ENCODE assay signal across 17 cellular contexts in the genomic region with DNA sequence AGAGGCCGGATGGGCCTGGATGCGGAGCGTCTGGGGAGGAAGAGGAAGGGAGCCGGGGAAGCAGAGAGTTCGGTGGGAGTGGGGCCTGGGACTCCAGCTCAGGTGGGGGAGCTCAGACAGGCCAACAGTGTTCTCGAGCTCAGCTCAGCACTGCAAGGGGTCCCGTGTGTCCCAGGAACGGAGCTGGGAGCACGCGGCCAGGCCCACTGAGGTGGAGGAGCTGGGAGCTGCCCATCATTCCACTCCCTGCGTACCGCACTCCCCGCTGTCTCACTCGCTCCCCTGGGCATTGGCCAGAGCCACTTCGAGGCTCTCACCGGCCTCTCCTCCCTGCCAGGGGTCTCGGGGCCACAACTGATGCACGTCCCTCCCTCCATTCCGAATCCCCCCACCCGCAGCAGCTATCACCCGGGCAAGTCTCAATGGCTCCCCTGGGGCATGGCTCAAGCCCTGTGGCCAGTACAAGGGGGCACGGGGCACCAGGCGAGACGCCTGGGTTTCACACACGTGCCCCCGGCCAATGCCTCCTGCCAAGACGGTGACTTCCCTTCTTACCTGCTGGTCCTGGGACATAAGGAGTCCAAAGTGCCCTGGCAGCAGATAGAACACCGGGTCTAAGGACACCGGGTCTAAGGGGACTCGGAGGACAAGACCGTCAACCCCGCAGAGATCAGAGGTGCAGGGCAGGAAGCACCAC. TPM values are rescaled to one million over a fixed set of nuclear protein-coding genes. Genes with fewer than 3 reads are reported as not detected.
A peak's percentile ranks its signal among the peaks of the same experiment; 100 is the strongest.
DNase-seq lines count a peak whose midpoint lies in the region; ATAC-seq, FAIRE-seq and TF ChIP-seq lines count a peak whose summit lies in the region.
"Had no signal": no experiment of that assay in that cellular context is flagged by ENCODE, and none has a peak within 500 bp of the region (broad histone marks: within the 10 kb centered on the region; RNA-seq: fewer than 3 reads in every experiment).

No MANE protein-coding gene starts in this region.

- no peak for TF ChIP-seq EP300 in H1 (IDR thresholded peaks at IDR 0.05; ENCODE audit: borderline replicate concordance in 1 of 2, low read depth in 2 of 2, low read length in 2 of 2)

- H2BK5ac ChIP-seq in H1 (ENCODE audit: low read depth, low read length), result no peak overlapping the region

- no peak overlapping the region for H2AK5ac ChIP-seq in H1 (ENCODE audit: low read depth, low read length)

- H3K27ac ChIP-seq in RWPE1 (peak overlapping the region; percentile 74; the same call in 1 of the 2 replicates), H1 (ENCODE audit: low read depth, low read length) (no peak overlapping the region), muscle layer of duodenum (ENCODE audit: low read length) (peak overlapping the region; percentile 10), testis (peak overlapping the region; percentile 39 to 47)
- H3K27ac ChIP-seq: BLaER1 treated with 17β-estradiol and CSF1 and Interleukin-3, amounts not matched to agents 10 nM and 100 nM had no signal

- H3K4me2 ChIP-seq in H1 (ENCODE audit: insufficient read depth in 1 of 2, low read depth in 2 of 2, low read length in 2 of 2), result no peak overlapping the region

- TF ChIP-seq RAD21 in H1 (IDR thresholded peaks at IDR 0.05 in 1 of 2, conservative IDR thresholded peaks at IDR 0.05 in 1 of 2; ENCODE audit: low read depth in 2 of 2, low read length in 2 of 2), result no peak

- CTCF ChIA-PET in RWPE1 (lab: Yijun Ruan, JAX) (no interaction called here), H1 (lab: Charles Lee; ENCODE audit: partially characterized antibody) (interaction anchor here (0.7 to 1.5 kb wide), 7 partner anchors 15 to 927 kb away, joined by 3 to 6 read pairs (median 3); no protein-coding TSS in a partner anchor)

- H3K4me3 ChIP-seq in H1 (ENCODE audit: extremely low read depth in 1 of 4, insufficient read depth in 2 of 4, low read depth in 3 of 4, low read length in 4 of 4) (no peak overlapping the region), muscle layer of duodenum (ENCODE audit: low read depth in 1 of 2, low read length in 2 of 2) (no peak overlapping the region), testis (no peak overlapping the region)
- H3K4me3 ChIP-seq: BLaER1 treated with 17β-estradiol and CSF1 and Interleukin-3, amounts not matched to agents 10 nM and 100 nM had no signal

- no peak overlapping the region for H3K56ac ChIP-seq in H1 (replicated peaks; ENCODE audit: insufficient read length, low read depth, low read length)

- H3K9ac ChIP-seq in H1 (replicated peaks in 1 of 4; ENCODE audit: extremely low read depth in 1 of 4, low read depth in 3 of 4, low read length in 3 of 4), result no peak overlapping the region
- H3K9ac ChIP-seq: BLaER1 treated with 17β-estradiol and CSF1 and Interleukin-3, amounts not matched to agents 10 nM and 100 nM had no signal

- H3K14ac ChIP-seq in H1 (ENCODE audit: insufficient read length), result no peak overlapping the region

- intact Hi-C loops in testis (cut with DNase I; ENCODE audit: low total_unique reads), result no loop called here

- no peak overlapping the region for H2BK120ac ChIP-seq in H1 (replicated peaks; ENCODE audit: low read depth, low read length)

- peak overlapping the region; percentile 10; the same call in 1 of the 2 replicates for H2BK15ac ChIP-seq in H1 (ENCODE audit: low read length)

- peaks cover 0 to 8% (median 2%) of the 10 kb centered on the region in 4 experiments; a peak in 5 of 7 replicates for H3K4me1 ChIP-seq in H1 (replicated peaks in 1 of 4; ENCODE audit: control insufficient read depth in 3 of 4, insufficient read depth in 4 of 4, low read length in 3 of 4)
- peaks cover 0 to 30% of the 10 kb centered on the region in 2 donors for H3K4me1 ChIP-seq in muscle layer of duodenum (ENCODE audit: control insufficient read depth in 1 of 2, insufficient read depth in 2 of 2, low read length in 2 of 2)
- H3K4me1 ChIP-seq in testis, result peaks cover 31% of the 10 kb centered on the region

- POLR2A ChIA-PET in RWPE1 (lab: Yijun Ruan, JAX; ENCODE audit: low non-redundant PET), result no interaction called here
- POLR2A ChIA-PET in H1 (lab: Charles Lee; ENCODE audit: partially characterized antibody), result interaction anchor here (1.1 kb wide), 1 partner anchor 16 kb away, joined by 3 read pairs; no protein-coding TSS in a partner anchor

- DNase-seq in RWPE1 (ENCODE audit: low spot score) (no peak), H1 (ENCODE audit: low read depth in 1 of 2, low spot score in 2 of 2) (no peak), testis (no peak), activated gamma-delta T cell treated with Interleukin-2 at 50 U/mL for 16 hours (no peak)
- DNase-seq in stimulated activated naive CD4-positive, alpha-beta T cell (lab: John Stamatoyannopoulos, UW), result no peak
- DNase-seq: activated CD4-positive, alpha-beta T cell treated with anti-CD3 and anti-CD28 coated beads, Interleukin-2, amount 10 ng/mL, durations not matched to agents 24 days and 14 days; activated naive CD4-positive, alpha-beta T cell; DMS53; glutamatergic neuron; kidney glomerular epithelial cell; natural killer cell; NCI-H2081; NCI-H748 treated with DMSO at 0.1 percent for 48 hours had no signal

- H3K36me3 ChIP-seq in H1 (ENCODE audit: control insufficient read depth in 2 of 4, insufficient read depth in 4 of 4, low read length in 3 of 4) (no peaks in the 10 kb centered on the region), muscle layer of duodenum (ENCODE audit: control insufficient read depth in 1 of 2, insufficient read depth in 2 of 2, low read length in 2 of 2) (peaks cover 0 to 4% of the 10 kb centered on the region in 2 donors), testis (ENCODE audit: low read depth, missing control alignments) (no peaks in the 10 kb centered on the region)
- H3K36me3 ChIP-seq: BLaER1 treated with 17β-estradiol and CSF1 and Interleukin-3, amounts not matched to agents 10 nM and 100 nM had no signal

- H2BK12ac ChIP-seq in H1 (ENCODE audit: low read depth, low read length), result peak overlapping the region; percentile 30; the same call in 1 of the 2 replicates

- H3K4ac ChIP-seq in H1 (replicated peaks; ENCODE audit: insufficient read length, low read depth, low read length), result no peak overlapping the region

- H2AFZ ChIP-seq in H1 (ENCODE audit: low read length), result no peak overlapping the region

- H3K9me3 ChIP-seq in H1 (ENCODE audit: insufficient read depth in 2 of 2, low read depth in 1 of 2, low read length in 1 of 2), result peaks cover 7 to 11% of the 10 kb centered on the region in 2 experiments
- peaks cover 0 to 8% of the 10 kb centered on the region in 2 donors for H3K9me3 ChIP-seq in muscle layer of duodenum (ENCODE audit: control insufficient read depth in 1 of 2, low read length in 2 of 2)
- H3K9me3 ChIP-seq in testis, result no peaks in the 10 kb centered on the region

- no peak overlapping the region for H4K5ac ChIP-seq in H1 (ENCODE audit: insufficient read length, low read depth, low read length)

- peak overlapping the region; percentile 15; the same call in 1 of the 2 replicates for H3K18ac ChIP-seq in H1 (ENCODE audit: extremely low read depth, low read length)

- H3K27me3 ChIP-seq in H1 (replicated peaks in 1 of 4; ENCODE audit: control insufficient read depth in 3 of 4, extremely low read depth in 1 of 4, insufficient read depth in 3 of 4, low read length in 3 of 4) (no peaks in the 10 kb centered on the region; a peak in 2 of 7 replicates), muscle layer of duodenum (ENCODE audit: low read depth, low read length) (no peaks in the 10 kb centered on the region), testis (no peaks in the 10 kb centered on the region)

- H4K91ac ChIP-seq in H1 (replicated peaks; ENCODE audit: insufficient read length, low read length), result peak overlapping the region; percentile 6

- H3K79me1 ChIP-seq in H1 (ENCODE audit: low read depth, low read length), result no peaks in the 10 kb centered on the region

- H3K23ac ChIP-seq in H1 (ENCODE audit: insufficient read length), result no peak overlapping the region

- no peak for TF ChIP-seq POLR2A in H1 (IDR thresholded peaks at IDR 0.05; ENCODE audit: control extremely low read depth in 1 of 2, low read depth in 2 of 2, low read length in 2 of 2)
- TF ChIP-seq POLR2A in testis (IDR thresholded peaks at IDR 0.05), result no peak

- ATAC-seq in HG02610 (IDR thresholded peaks at IDR 0.05; ENCODE audit: unreplicated experiment), result no peak

- peaks cover 0 to 5% of the 10 kb centered on the region in 2 experiments for H4K20me1 ChIP-seq in H1 (replicated peaks in 1 of 2; ENCODE audit: control insufficient read depth in 1 of 2, insufficient read depth in 2 of 2, low read length in 2 of 2)
- H4K20me1 ChIP-seq: BLaER1 treated with 17β-estradiol and CSF1 and Interleukin-3, amounts not matched to agents 10 nM and 100 nM had no signal

- no peak overlapping the region for H4K8ac ChIP-seq in H1 (ENCODE audit: extremely low read depth, insufficient read depth, low read length)

- no peak overlapping the region for H2BK20ac ChIP-seq in H1 (ENCODE audit: low read length)

- FAIRE-seq in H1 (lab: Jason Lieb, UNC), result no peak
- FAIRE-seq: endometrium had no signal

- WGBS in H1 (ENCODE audit: extremely low coverage in 1 of 2, insufficient coverage in 1 of 2, insufficient read length in 1 of 2, insufficient replicate concordance in 2 of 2, low coverage in 1 of 2, low lambda C conversion rate in 2 of 2, missing lambda C conversion rate in 1 of 2), 2 experiments, result 89% methylated on average over 30 of the region's 32 CpGs; no CpG with 5 or more reads in 1 of the 2 experiments
- WGBS in testis, 2 donors, result 64 to 70% methylated on average over 19 to 32 of the region's 32 CpGs

- H3K23me2 ChIP-seq in H1 (ENCODE audit: low read depth, low read length), result no peaks in the 10 kb centered on the region

- TF ChIP-seq CTCF in RWPE1 (conservative IDR thresholded peaks at IDR 0.05; ENCODE audit: low read depth) (no peak), H1 (IDR thresholded peaks at IDR 0.05; ENCODE audit: control extremely low read depth in 1 of 3, insufficient read depth in 1 of 3, low read depth in 1 of 3, low read length in 3 of 3) (no peak), testis (IDR thresholded peaks at IDR 0.05) (no peak)

- H3K79me2 ChIP-seq in H1 (ENCODE audit: control insufficient read depth in 1 of 2, insufficient read depth in 2 of 2, low read length in 2 of 2), result no peaks in the 10 kb centered on the region

TF ChIP-seq in H1, 55 proteins besides CTCF, POLR2A, EP300 and RAD21:
- no peak for TF ChIP-seq POLR2AphosphoS5 (IDR thresholded peaks at IDR 0.05; ENCODE audit: low read depth, low read length)
- no peak for TF ChIP-seq SAP30 (IDR thresholded peaks at IDR 0.05; ENCODE audit: insufficient read depth, insufficient replicate concordance, low read length)

RNA-seq across cellular contexts. Expression of a gene that starts 30.3 kb away (rescaled TPM):
- 60.6 and 62.7 TPM in 2 replicates for total RNA-seq in H1 (2021; fragmentation: NEBNext Ultra II Directional; extraction: Animal tissue kit (Norgen Biotek cat#: 25700))
- 60.1 and 79.2 TPM in 2 replicates for polyA plus RNA-seq in H1 (2011; rRNA removed)
- 60.4 TPM for polyA plus RNA-seq in H1 (2011; cell fraction: cytosol; rRNA removed)
- 219 TPM for polyA plus RNA-seq in H1 (2011; cell fraction: nucleus; rRNA removed)
- 38.8 to 78.4 TPM (median 69.6 TPM) in 4 replicates for polyA plus RNA-seq in H1 (2012, experiment 1 of 2)
- polyA plus RNA-seq in H1 (2012, experiment 2 of 2), result 41.6 TPM
- 99.7 TPM for polyA plus RNA-seq in H1 (2013, experiment 1 of 2)
- 84.9 TPM for polyA plus RNA-seq in H1 (2013, experiment 2 of 2)
- 14.9 and 16.7 TPM in 2 replicates for polyA minus RNA-seq in H1 (2011; rRNA and poly(A)+ RNA removed)
- 30.5 TPM for polyA minus RNA-seq in H1 (2011; cell fraction: cytosol; rRNA and poly(A)+ RNA removed)
- 40.6 TPM for polyA minus RNA-seq in H1 (2011; cell fraction: nucleus; rRNA and poly(A)+ RNA removed)
- total RNA-seq in testis, result 100 to 1,000 TPM; 192 to 236 TPM
- 362 TPM for polyA plus RNA-seq in testis (ENCODE audit: insufficient read depth, low read depth, low replicate concordance)
